In genomic region chr12:72296389-72296788, GRCh38 we compare ENCODE assay signal across 14 cellular contexts. TPM values are rescaled to one million over a fixed set of nuclear protein-coding genes. Genes with fewer than 3 reads are reported as not detected.
DNase-seq lines count a peak whose midpoint lies in the region; ATAC-seq and TF ChIP-seq lines count a peak whose summit lies in the region.
"Had no signal": no experiment of that assay in that cellular context is flagged by ENCODE, and none has a peak within 500 bp of the region (broad histone marks: within the 10 kb centered on the region; RNA-seq: fewer than 3 reads in every experiment).

No MANE protein-coding gene starts in this region.

- H3K27me3 ChIP-seq in breast epithelium (no peaks in the 10 kb centered on the region), RWPE2 (ENCODE audit: insufficient read depth, poor library complexity, severe bottlenecking) (no peaks in the 10 kb centered on the region), fibroblast of lung (ENCODE audit: control insufficient read depth, insufficient read depth, low read length) (no peaks in the 10 kb centered on the region)

- no peaks in the 10 kb centered on the region for H4K20me1 ChIP-seq in fibroblast of lung (ENCODE audit: control insufficient read depth, extremely low read depth, insufficient read depth, low read length)

- DNase-seq in MCF 10A (ENCODE audit: unreplicated experiment) (peak; percentile 63), breast epithelium (ENCODE audit: low spot score in 2 of 2) (no peak), RWPE2 (ENCODE audit: low spot score) (peak; percentile 48), fibroblast of lung (ENCODE audit: low read depth in 2 of 2) (peak; percentile 31 to 96), NCI-H2227 (lab: John Stamatoyannopoulos, UW; ENCODE audit: unreplicated experiment) (no peak), germinal center (ENCODE audit: low spot score) (no peak), SKM-1 treated with dmso at 0.1 percent for 144 hours (lab: John Stamatoyannopoulos, UW; ENCODE audit: unreplicated experiment) (no peak)
- DNase-seq: activated naive CD4-positive, alpha-beta T cell treated with Interleukin-2 at 50 U/mL for 16 hours; Caco-2; erythroblast; NCI-H1436; NCI-H524 treated with DMSO at 0.1 percent for 48 hours; SHP77 treated with DMSO at 0.1 percent for 48 hours had no signal

- H3K9me3 ChIP-seq in breast epithelium = no peaks in the 10 kb centered on the region
- H3K9me3 ChIP-seq in RWPE2 (ENCODE audit: severe bottlenecking) = no peaks in the 10 kb centered on the region
- no peaks in the 10 kb centered on the region for H3K9me3 ChIP-seq in fibroblast of lung (ENCODE audit: control insufficient read depth, insufficient read depth, low read depth, low read length)
- H3K9me3 ChIP-seq: Caco-2 had no signal

- H3K36me3 ChIP-seq in breast epithelium (no peaks in the 10 kb centered on the region), RWPE2 (ENCODE audit: low read depth) (no peaks in the 10 kb centered on the region), fibroblast of lung (ENCODE audit: control insufficient read depth, insufficient read depth, low read length) (no peaks in the 10 kb centered on the region)

- H3K27ac Mint-ChIP-seq in MCF 10A (ENCODE audit: low read depth, unreplicated experiment) = no peak overlapping the region

- ATAC-seq in RWPE2 (ENCODE audit: low read depth) = peak; percentile 94
- ATAC-seq in GM19395 (IDR thresholded peaks at IDR 0.05; ENCODE audit: unreplicated experiment) = no peak

- no peak for TF ChIP-seq POLR2A in breast epithelium (IDR thresholded peaks at IDR 0.05)

- no peak overlapping the region for H2AFZ ChIP-seq in fibroblast of lung (ENCODE audit: low read length)

- TF ChIP-seq CTCF in MCF 10A (IDR thresholded peaks at IDR 0.05; ENCODE audit: unreplicated experiment) = no peak
- TF ChIP-seq CTCF in breast epithelium (IDR thresholded peaks at IDR 0.05) = no peak
- TF ChIP-seq CTCF in RWPE2 (IDR thresholded peaks at IDR 0.05; ENCODE audit: poor library complexity, severe bottlenecking) = no peak
- TF ChIP-seq CTCF in fibroblast of lung (conservative IDR thresholded peaks at IDR 0.05 in 1 of 2, IDR thresholded peaks at IDR 0.05 in 1 of 2; ENCODE audit: low read depth in 1 of 2, low read length in 2 of 2) = no peak

- peaks cover 11% of the 10 kb centered on the region for H3K9me3 Mint-ChIP-seq in MCF 10A (ENCODE audit: unreplicated experiment)

- POLR2A ChIA-PET in MCF 10A (lab: Yijun Ruan, JAX) = no interaction called here

- H3K4me3 Mint-ChIP-seq in MCF 10A (ENCODE audit: unreplicated experiment) = no peak overlapping the region

- H3K4me2 ChIP-seq in fibroblast of lung (ENCODE audit: extremely low read depth, insufficient read depth, low read length) = no peak overlapping the region

- intact Hi-C loops in MCF 10A (cut with micrococcal nuclease) (no loop called here), breast epithelium (cut with DNase I; ENCODE audit: low total_unique reads) (no loop called here)

- H3K9ac ChIP-seq in fibroblast of lung (ENCODE audit: insufficient read depth, low read length) = no peak overlapping the region

- H3K27ac ChIP-seq in breast epithelium (no peak overlapping the region), RWPE2 (ENCODE audit: poor library complexity, severe bottlenecking) (peak overlapping the region; percentile 51), fibroblast of lung (ENCODE audit: insufficient read depth, low read length) (peak overlapping the region; percentile 63)

- H3K36me3 Mint-ChIP-seq in MCF 10A (ENCODE audit: insufficient read depth, unreplicated experiment) = no peaks in the 10 kb centered on the region

- H3K79me2 ChIP-seq in fibroblast of lung (ENCODE audit: control insufficient read depth, insufficient read depth, low read length) = no peaks in the 10 kb centered on the region

- H3K4me3 ChIP-seq in breast epithelium (no peak overlapping the region), RWPE2 (ENCODE audit: severe bottlenecking) (no peak overlapping the region), fibroblast of lung (replicated peaks in 1 of 4; ENCODE audit: control extremely low read depth in 1 of 4, insufficient read depth in 1 of 4, low read depth in 3 of 4, low read length in 4 of 4) (no peak overlapping the region)

- H3K4me1 Mint-ChIP-seq in MCF 10A (ENCODE audit: insufficient read depth, unreplicated experiment) = peaks cover 19% of the 10 kb centered on the region

- CTCF ChIA-PET in MCF 10A (lab: Yijun Ruan, JAX) = interaction anchor here (1.3 kb wide), 1 partner anchor 13 kb away, joined by 4 read pairs; no protein-coding TSS in a partner anchor

- no peaks in the 10 kb centered on the region for H3K27me3 Mint-ChIP-seq in MCF 10A (ENCODE audit: insufficient read depth, unreplicated experiment)

- BruUV-seq in MCF 10A (replicated peaks; lab: Mats Ljungman, UMichigan) = no TSS peak

- H3K4me1 ChIP-seq in breast epithelium = no peaks in the 10 kb centered on the region
- H3K4me1 ChIP-seq in RWPE2 (ENCODE audit: insufficient read depth, poor library complexity, severe bottlenecking) = peaks cover 13% of the 10 kb centered on the region
- H3K4me1 ChIP-seq in fibroblast of lung (ENCODE audit: control insufficient read depth, extremely low read depth, insufficient read depth, low read length) = peaks cover 3% of the 10 kb centered on the region
- H3K4me1 ChIP-seq: Caco-2 had no signal

RNA-seq across cellular contexts. Expression of gene TRHDE, which starts 24.2 kb away (rescaled TPM):
- total RNA-seq in MCF 10A (2022) = not detected in 2 replicates
- 10 to 100 TPM in 1 of 3 donors, 1 to 10 TPM in 1, under 1 TPM in 1; 0.98 to 43.2 (median 2.2) TPM for total RNA-seq in breast epithelium
- total RNA-seq in fibroblast of lung = 5.9 and 7.3 TPM in 2 replicates
- 8.8 and 17.6 TPM in 2 replicates for polyA plus RNA-seq in fibroblast of lung
- 7.1 and 7.7 TPM in 2 replicates for polyA plus RNA-seq in fibroblast of lung (2012)
- 5.3 and 12.8 TPM in 2 replicates for polyA minus RNA-seq in fibroblast of lung (ENCODE audit: low replicate concordance)
- total RNA-seq: Caco-2 had no signal

Comparison
In these comparisons a context has a peak if more than half of its experiments do, and no peak if none do; other contexts are left out.
1. DNase-seq: peak in MCF 10A (single experiment), RWPE2 (single experiment) and fibroblast of lung (2 of 2); none in breast epithelium (0 of 2), NCI-H2227 (single experiment), germinal center (single experiment) and SKM-1 treated with dmso at 0.1 percent for 144 hours (single experiment).
2. H3K27ac ChIP-seq: peak in RWPE2 (single experiment) and fibroblast of lung (single experiment); none in breast epithelium (0 of 2).